In the genomic region with DNA sequence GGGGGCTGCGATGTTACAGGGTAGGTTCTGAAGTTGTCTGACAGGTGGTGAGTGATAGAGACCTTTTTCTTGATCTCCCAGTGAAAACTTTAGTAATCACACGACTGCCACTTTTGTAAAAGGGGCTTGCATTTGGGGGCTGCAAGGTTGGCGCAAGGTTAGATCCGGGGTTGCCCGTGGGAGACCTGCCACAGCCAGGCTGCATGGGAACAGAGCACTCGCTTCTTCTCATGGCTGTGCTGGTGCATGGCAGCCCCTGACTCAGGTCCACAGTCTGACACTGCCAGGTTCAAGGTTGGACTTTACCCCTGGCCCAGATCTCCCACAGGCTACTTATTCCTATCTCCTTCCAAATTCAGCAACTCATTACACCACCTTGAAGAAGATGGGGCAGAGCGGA, we compare ENCODE assay signal across 21 cellular contexts.
A peak's percentile ranks its signal among the peaks of the same experiment; 100 is the strongest.
DNase-seq lines count a peak whose midpoint lies in the region; ATAC-seq and TF ChIP-seq lines count a peak whose summit lies in the region.
"Had no signal": no experiment of that assay in that cellular context is flagged by ENCODE, and none has a peak within 500 bp of the region (broad histone marks: within the 10 kb centered on the region; RNA-seq: fewer than 3 reads in every experiment).

No MANE protein-coding gene starts in this region.

- no peak for TF ChIP-seq CTCF in WERI-Rb-1 (IDR thresholded peaks at IDR 0.05; ENCODE audit: low read depth, low read length)
- TF ChIP-seq CTCF in chondrocyte (IDR thresholded peaks at IDR 0.05), result no peak
- TF ChIP-seq CTCF in foreskin fibroblast (IDR thresholded peaks at IDR 0.05; ENCODE audit: low read depth, low read length), result no peak

- no peaks in the 10 kb centered on the region for H3K9me3 ChIP-seq in WERI-Rb-1 (ENCODE audit: severe bottlenecking)
- no peaks in the 10 kb centered on the region for H3K9me3 ChIP-seq in mesenchymal stem cell (ENCODE audit: control insufficient read depth, low read length)
- no peaks in the 10 kb centered on the region for H3K9me3 ChIP-seq in trophoblast cell (ENCODE audit: insufficient read depth, low read depth, low read length)
- H3K9me3 ChIP-seq in MG63, result no peaks in the 10 kb centered on the region
- H3K9me3 ChIP-seq: BLaER1, Caco-2 had no signal

- H3K4me1 Mint-ChIP-seq in chondrocyte (ENCODE audit: low read depth), result peaks cover 21% of the 10 kb centered on the region
- H3K4me1 Mint-ChIP-seq: B cell; CD4-positive, CD25-positive, alpha-beta regulatory T cell had no signal

- H3K14ac ChIP-seq in mesenchymal stem cell (ENCODE audit: low read length in 2 of 2), result no peak overlapping the region
- no peak overlapping the region for H3K14ac ChIP-seq in trophoblast cell (ENCODE audit: low read length)

- H3K27ac Mint-ChIP-seq in chondrocyte (ENCODE audit: unreplicated experiment), result peak overlapping the region; percentile 79
- H3K27ac Mint-ChIP-seq: B cell; CD4-positive, CD25-positive, alpha-beta regulatory T cell; CD8-positive, alpha-beta T cell; H9 had no signal

- H3K18ac ChIP-seq in mesenchymal stem cell (ENCODE audit: low read depth in 1 of 2, low read length in 2 of 2) (no peak overlapping the region), trophoblast cell (ENCODE audit: low read length) (no peak overlapping the region)

- H3K9me3 Mint-ChIP-seq in chondrocyte (ENCODE audit: low read depth), result no peaks in the 10 kb centered on the region
- H3K9me3 Mint-ChIP-seq: CD8-positive, alpha-beta T cell had no signal

- H4K91ac ChIP-seq in mesenchymal stem cell (ENCODE audit: low read length) (no peak overlapping the region), trophoblast cell (ENCODE audit: low read depth, low read length) (peak overlapping the region; percentile 84)

- H3K27me3 ChIP-seq in WERI-Rb-1 (ENCODE audit: insufficient read depth, low read depth, severe bottlenecking) (no peaks in the 10 kb centered on the region), mesenchymal stem cell (ENCODE audit: control insufficient read depth in 1 of 2, insufficient read depth in 1 of 2, low read length in 2 of 2) (peaks cover 0 to 30% of the 10 kb centered on the region in 2 experiments), trophoblast cell (ENCODE audit: insufficient read depth, low read length) (no peaks in the 10 kb centered on the region), MG63 (no peaks in the 10 kb centered on the region)
- H3K27me3 ChIP-seq: BLaER1 had no signal

- H2BK12ac ChIP-seq in mesenchymal stem cell (ENCODE audit: low read length in 2 of 2) (no peak overlapping the region), trophoblast cell (ENCODE audit: low read length) (no peak overlapping the region)

- H3K36me3 ChIP-seq in WERI-Rb-1 (no peaks in the 10 kb centered on the region), mesenchymal stem cell (ENCODE audit: control insufficient read depth in 1 of 2, insufficient read depth in 2 of 2, low read depth in 1 of 2, low read length in 2 of 2) (no peaks in the 10 kb centered on the region), trophoblast cell (ENCODE audit: control insufficient read depth in 1 of 2, insufficient read depth in 2 of 2, low read length in 2 of 2) (no peaks in the 10 kb centered on the region), MG63 (no peaks in the 10 kb centered on the region)
- H3K36me3 ChIP-seq: BLaER1 had no signal

- no peak overlapping the region for H4K8ac ChIP-seq in mesenchymal stem cell (ENCODE audit: low read length)
- no peak overlapping the region for H4K8ac ChIP-seq in trophoblast cell (ENCODE audit: low read depth, low read length)

- no peak overlapping the region for H3K4me3 Mint-ChIP-seq in chondrocyte (ENCODE audit: unreplicated experiment)
- H3K4me3 Mint-ChIP-seq: B cell; CD4-positive, CD25-positive, alpha-beta regulatory T cell; CD8-positive, alpha-beta T cell; H9 had no signal

- no peak overlapping the region for H3K23ac ChIP-seq in mesenchymal stem cell (ENCODE audit: low read length in 2 of 2)
- H3K23ac ChIP-seq in trophoblast cell (ENCODE audit: low read length), result no peak overlapping the region

- H3K4me1 ChIP-seq in mesenchymal stem cell (ENCODE audit: control insufficient read depth, insufficient read depth, low read depth, low read length), result peaks cover 12% of the 10 kb centered on the region
- H3K4me1 ChIP-seq in trophoblast cell (ENCODE audit: control insufficient read depth in 1 of 2, insufficient read depth in 2 of 2, low read length in 2 of 2), result peaks cover 0 to 4% of the 10 kb centered on the region in 2 experiments
- H3K4me1 ChIP-seq: Caco-2 had no signal

- no peak overlapping the region for H2AFZ ChIP-seq in mesenchymal stem cell (ENCODE audit: low read depth, low read length)
- no peak overlapping the region for H2AFZ ChIP-seq in trophoblast cell (ENCODE audit: insufficient read depth, low read length, poor library complexity)
- H2AFZ ChIP-seq: GM23248 had no signal

- H3K27me3 Mint-ChIP-seq in chondrocyte (ENCODE audit: low read depth), result peaks cover 2% of the 10 kb centered on the region
- H3K27me3 Mint-ChIP-seq: B cell; CD4-positive, CD25-positive, alpha-beta regulatory T cell had no signal

- H3K4me2 ChIP-seq in mesenchymal stem cell (ENCODE audit: low read length, poor library complexity, severe bottlenecking) (no peak overlapping the region), trophoblast cell (ENCODE audit: low read length) (no peak overlapping the region)

- 83% methylated on average over 6 of the region's 7 CpGs for WGBS in mesenchymal stem cell
- no CpG with 5 or more reads among the region's 7 CpGs for WGBS in trophoblast cell (ENCODE audit: extremely low coverage, insufficient coverage, insufficient read length)

- H3K79me1 ChIP-seq in mesenchymal stem cell (replicated peaks; ENCODE audit: low read length, poor library complexity, severe bottlenecking) (no peaks in the 10 kb centered on the region), trophoblast cell (ENCODE audit: low read length) (peaks cover 3% of the 10 kb centered on the region)

- H3K27ac ChIP-seq in WERI-Rb-1 (peak overlapping the region; percentile 38), mesenchymal stem cell (ENCODE audit: low read length, poor library complexity, severe bottlenecking) (peak overlapping the region; percentile 33), trophoblast cell (ENCODE audit: low read depth, low read length) (no peak overlapping the region)
- H3K27ac ChIP-seq: 22Rv1, BLaER1, C4-2B, GM23248 had no signal

- DNase-seq in WERI-Rb-1, result no peak
- no peak for DNase-seq in chondrocyte (ENCODE audit: low spot score)
- no peak for DNase-seq in mesenchymal stem cell
- DNase-seq in trophoblast cell, result no peak
- DNase-seq in foreskin fibroblast, result no peak
- no peak for DNase-seq in MG63
- DNase-seq in LoVo (ENCODE audit: low spot score), result no peak
- DNase-seq: Caco-2; CD4-positive, CD25-positive, alpha-beta regulatory T cell; CD8-positive, alpha-beta T cell; DMS153; GDM1; H9 had no signal

- H3K4me3 ChIP-seq in WERI-Rb-1 (ENCODE audit: low read depth, low read length) (no peak overlapping the region), mesenchymal stem cell (ENCODE audit: insufficient read depth in 1 of 2, low read depth in 1 of 2, low read length in 2 of 2) (no peak overlapping the region), trophoblast cell (ENCODE audit: low read depth, low read length) (no peak overlapping the region), foreskin fibroblast (ENCODE audit: low read depth in 1 of 2, low read length in 2 of 2) (no peak overlapping the region), MG63 (no peak overlapping the region)
- H3K4me3 ChIP-seq: BLaER1, GM12878, GM23248 had no signal

- H2BK120ac ChIP-seq in mesenchymal stem cell (ENCODE audit: low read depth, low read length) (no peak overlapping the region), trophoblast cell (ENCODE audit: insufficient read depth, low read length, poor library complexity) (peak overlapping the region; percentile 24)

- H3K4ac ChIP-seq in mesenchymal stem cell (ENCODE audit: low read depth in 1 of 2, low read length in 2 of 2), result no peak overlapping the region
- H3K4ac ChIP-seq in trophoblast cell (ENCODE audit: low read depth, low read length), result no peak overlapping the region

- H3K9ac ChIP-seq in mesenchymal stem cell (ENCODE audit: low read length) (no peak overlapping the region), trophoblast cell (ENCODE audit: low read length) (no peak overlapping the region)
- H3K9ac ChIP-seq: BLaER1, GM23248 had no signal

- no peak overlapping the region for H2BK15ac ChIP-seq in mesenchymal stem cell (ENCODE audit: low read depth, poor library complexity, severe bottlenecking)

- H2AK5ac ChIP-seq in mesenchymal stem cell (ENCODE audit: low read length, severe bottlenecking) (peak overlapping the region; percentile 31), trophoblast cell (ENCODE audit: low read length) (peak overlapping the region; percentile 49)

- H3K36me3 Mint-ChIP-seq in chondrocyte (ENCODE audit: low read depth), result no peaks in the 10 kb centered on the region
- H3K36me3 Mint-ChIP-seq: CD4-positive, CD25-positive, alpha-beta regulatory T cell; CD8-positive, alpha-beta T cell had no signal

- no peak overlapping the region for H4K12ac ChIP-seq in trophoblast cell (ENCODE audit: low read depth, low read length)

- H2BK5ac ChIP-seq in mesenchymal stem cell (ENCODE audit: low read depth, low read length, poor library complexity, severe bottlenecking) (no peak overlapping the region), trophoblast cell (ENCODE audit: low read depth, low read length, poor library complexity) (no peak overlapping the region)

- no peaks in the 10 kb centered on the region for H3K79me2 ChIP-seq in trophoblast cell (ENCODE audit: control insufficient read depth, insufficient read depth, low read length, poor library complexity)

- no peak for ATAC-seq in HG02981 (IDR thresholded peaks at IDR 0.05; ENCODE audit: unreplicated experiment)
- ATAC-seq: CD8-positive, alpha-beta T cell; GM12878; HCT116 had no signal
